ENCODE assay signal across 24 cellular contexts in genomic region chr2:222193328-222194008, GRCh38.
DNase-seq lines count a peak whose midpoint lies in the region; ATAC-seq and TF ChIP-seq lines count a peak whose summit lies in the region.
"Had no signal": no experiment of that assay in that cellular context is flagged by ENCODE, and none has a peak within 500 bp of the region (broad histone marks: within the 10 kb centered on the region; RNA-seq: fewer than 3 reads in every experiment).

No MANE protein-coding gene starts in this region.

- no peaks in the 10 kb centered on the region for H3K79me1 ChIP-seq in mesendoderm (ENCODE audit: low read length)

- DNase-seq in EL (peak; percentile 21), RPMI7951 (ENCODE audit: low read depth) (peak; percentile 25), mesendoderm (peak; percentile 46), dorsolateral prefrontal cortex (no peak), NCI-H2029 (lab: John Stamatoyannopoulos, UW) (no peak), NCI-H2227 (lab: John Stamatoyannopoulos, UW; ENCODE audit: unreplicated experiment) (no peak)
- DNase-seq: activated CD4-positive, alpha-beta T cell treated with anti-CD3 and anti-CD28 coated beads, Interleukin-2, amount 10 ng/mL, durations not matched to agents 24 days and 14 days; DMS79 treated with DMSO at 0.1 percent for 48 hours; heart left ventricle; immature natural killer cell; left ventricle myocardium inferior; NCI-H1048; NCI-H2029 treated with DMSO at 0.1 percent for 48 hours; NCI-H526; OCI-M1; Right ventricle myocardium superior; stimulated activated CD4-positive, alpha-beta T cell treated with anti-CD3 and anti-CD28 coated beads, Interleukin-4, amount 100 ng/mL, for 4 hours; stimulated activated naive CD8-positive, alpha-beta T cell treated with anti-CD3 and anti-CD28 coated beads, Interleukin-15, amount 100 ng/mL, for 72 hours; upper lobe of left lung had no signal

- H2BK120ac ChIP-seq in mesendoderm (ENCODE audit: low read depth, low read length), result no peak overlapping the region

- H3K4me3 ChIP-seq in HEK293 (ENCODE audit: low read depth, low read length) (no peak overlapping the region), mesendoderm (ENCODE audit: low read length) (no peak overlapping the region), dorsolateral prefrontal cortex (no peak overlapping the region)
- H3K4me3 ChIP-seq: coronary artery, heart left ventricle, left ventricle myocardium inferior, upper lobe of left lung had no signal

- no peak for ATAC-seq in GM19455 (IDR thresholded peaks at IDR 0.05; ENCODE audit: unreplicated experiment)
- ATAC-seq: activated T-helper 17 cell treated with anti-CD3 and anti-CD28 coated beads, Interleukin-2, amount 50 U/mL, for 72 hours; heart left ventricle; stimulated activated naive CD8-positive, alpha-beta T cell treated with anti-CD3 and anti-CD28 coated beads, Interleukin-15, amount 100 ng/mL, for 72 hours had no signal

- no peaks in the 10 kb centered on the region; the same call in 1 of the 2 replicates for H3K4me1 ChIP-seq in HEK293 (ENCODE audit: control insufficient read depth, insufficient read depth, low read length)
- no peaks in the 10 kb centered on the region for H3K4me1 ChIP-seq in mesendoderm (ENCODE audit: control insufficient read depth, low read depth, low read length)
- H3K4me1 ChIP-seq: heart left ventricle, left ventricle myocardium inferior, upper lobe of left lung had no signal

- no peak overlapping the region for H3K23ac ChIP-seq in mesendoderm (ENCODE audit: low read length)

- intact Hi-C loops in dorsolateral prefrontal cortex (cut with DNase I), result no loop called here

- no peak overlapping the region for H2AK5ac ChIP-seq in mesendoderm (ENCODE audit: low read length)

- CTCF ChIA-PET in HEK293 (lab: Yijun Ruan, JAX), result no interaction called here

- H3K9ac ChIP-seq in mesendoderm (ENCODE audit: low read length), result no peak overlapping the region

- POLR2A ChIA-PET in HEK293 (lab: Yijun Ruan, JAX), result no interaction called here

- H3K56ac ChIP-seq in mesendoderm (ENCODE audit: low read length), result no peak overlapping the region

- no peaks in the 10 kb centered on the region for H3K9me3 ChIP-seq in HEK293 (ENCODE audit: control insufficient read depth, insufficient read depth, low read depth, low read length)
- H3K9me3 ChIP-seq: neutrophil, upper lobe of left lung had no signal

- no peak overlapping the region for H3K27ac ChIP-seq in HEK293 (ENCODE audit: extremely low read depth, low read depth, low read length)
- H3K27ac ChIP-seq in mesendoderm (ENCODE audit: low read depth, low read length), result no peak overlapping the region
- H3K27ac ChIP-seq in dorsolateral prefrontal cortex, result no peak overlapping the region
- H3K27ac ChIP-seq: coronary artery, heart left ventricle, left ventricle myocardium inferior, neutrophil, upper lobe of left lung had no signal

- no peaks in the 10 kb centered on the region for H3K79me2 ChIP-seq in mesendoderm (ENCODE audit: control insufficient read depth, insufficient read depth, low read length)

- no peak for TF ChIP-seq CTCF in HEK293 (tag by site-specific recombination; IDR thresholded peaks at IDR 0.05)
- TF ChIP-seq CTCF in dorsolateral prefrontal cortex (IDR thresholded peaks at IDR 0.05 in 54 of 56, conservative IDR thresholded peaks at IDR 0.05 in 2 of 56; ENCODE audit: low read depth in 1 of 56, partially characterized antibody in 56 of 56), result no peak

- no peak overlapping the region for H2BK5ac ChIP-seq in mesendoderm (ENCODE audit: low read length)

- H3K4ac ChIP-seq in mesendoderm (ENCODE audit: low read depth, low read length), result no peak overlapping the region

- H3K18ac ChIP-seq in mesendoderm (ENCODE audit: low read length), result no peak overlapping the region

- H2BK15ac ChIP-seq in mesendoderm (replicated peaks; ENCODE audit: low read depth), result no peak overlapping the region

- H3K4me2 ChIP-seq in mesendoderm (ENCODE audit: low read length), result no peak overlapping the region

- H3K36me3 ChIP-seq in HEK293 (ENCODE audit: control insufficient read depth in 2 of 2, insufficient read depth in 1 of 2, low read length in 2 of 2) (no peaks in the 10 kb centered on the region), mesendoderm (ENCODE audit: control insufficient read depth, insufficient read depth, low read length) (no peaks in the 10 kb centered on the region)
- H3K36me3 ChIP-seq: heart left ventricle, left ventricle myocardium inferior, neutrophil, upper lobe of left lung had no signal

- H4K8ac ChIP-seq in mesendoderm (ENCODE audit: low read depth, low read length), result no peak overlapping the region

- no peak overlapping the region for H4K5ac ChIP-seq in mesendoderm (ENCODE audit: low read length)

- WGBS in mesendoderm (ENCODE audit: extremely low coverage, insufficient coverage, low lambda C conversion rate), result no CpG with 5 or more reads among the region's 5 CpGs

- H3K27me3 ChIP-seq in mesendoderm (ENCODE audit: insufficient read depth, low read length, poor library complexity) (no peaks in the 10 kb centered on the region), dorsolateral prefrontal cortex (peaks cover 0 to 50% (median 17%) of the 10 kb centered on the region in 45 donors)
- H3K27me3 ChIP-seq: neutrophil, upper lobe of left lung had no signal

TF ChIP-seq in HEK293, 187 proteins besides CTCF, POLR2A, EP300 and RAD21 (continues in another document):
- TF ChIP-seq ELK4 (IDR thresholded peaks at IDR 0.05; ENCODE audit: borderline replicate concordance, low read depth, low read length) (no peak), BCL11A (tag by site-specific recombination; IDR thresholded peaks at IDR 0.05; ENCODE audit: low read depth) (no peak), ATF2 (tag by site-specific recombination; IDR thresholded peaks at IDR 0.05; ENCODE audit: low read depth) (no peak), ZBTB44 (tag by site-specific recombination; IDR thresholded peaks at IDR 0.05) (no peak), PRDM10 (tag by site-specific recombination; IDR thresholded peaks at IDR 0.05) (peak; percentile 25; the same call in 1 of the 2 replicates), ZNF335 (tag by site-specific recombination; conservative IDR thresholded peaks at IDR 0.05) (peak; percentile 44), TRIM28 (IDR thresholded peaks at IDR 0.05; ENCODE audit: borderline replicate concordance, low read length) (0 out of 2 replicates have a peak, but pooled peaks have one; percentile 20), ZNF777 (tag by site-specific recombination; IDR thresholded peaks at IDR 0.05; ENCODE audit: borderline replicate concordance) (no peak)

Comparison
In these comparisons a context has a peak if more than half of its experiments do, and no peak if none do; other contexts are left out.
1. DNase-seq: peak in EL (single experiment), RPMI7951 (single experiment) and mesendoderm (single experiment); none in dorsolateral prefrontal cortex (0 of 10), NCI-H2029 (single experiment) and NCI-H2227 (single experiment).